In the genomic region with DNA sequence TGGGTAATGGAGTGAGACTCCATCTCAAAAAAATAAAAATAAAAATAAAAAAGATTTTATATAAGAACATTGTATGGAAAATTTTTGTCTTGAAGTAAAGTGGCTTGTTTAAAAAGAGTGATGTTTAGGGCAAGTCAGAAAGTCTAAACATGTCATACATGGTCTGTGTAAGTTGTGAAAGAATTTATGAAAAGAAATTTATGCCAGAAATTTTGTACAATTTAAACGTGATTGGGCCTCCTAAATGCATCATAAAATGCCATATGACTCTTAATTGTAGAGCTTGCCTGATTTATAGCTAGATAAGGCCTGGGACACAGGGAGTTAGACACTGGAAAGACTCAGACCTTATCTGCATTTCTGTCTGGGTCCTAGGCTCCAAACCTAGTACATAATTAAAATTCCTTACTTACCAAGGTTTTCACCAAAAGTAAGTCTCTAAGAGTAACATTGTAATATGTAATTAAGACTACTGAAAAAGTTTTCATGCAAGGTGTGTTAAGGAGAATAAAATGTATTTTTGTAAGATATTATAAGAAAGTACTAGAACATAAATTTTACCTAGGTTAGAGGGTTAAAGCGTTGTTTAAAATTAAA, we compare ENCODE assay signal across 29 cellular contexts.
"Had no signal": no experiment of that assay in that cellular context is flagged by ENCODE, and none has a peak within 500 bp of the region (broad histone marks: within the 10 kb centered on the region; RNA-seq: fewer than 3 reads in every experiment).

No MANE protein-coding gene starts in this region.

- H3K9me3 ChIP-seq: adrenal gland, body of pancreas had no signal

- H3K4me3 ChIP-seq: adrenal gland, body of pancreas, MG63 had no signal

- H3K27ac ChIP-seq: adrenal gland, body of pancreas, VCaP had no signal

- H3K27me3 ChIP-seq: adrenal gland, body of pancreas, MG63 had no signal

- DNase-seq: activated B cell treated with CpG ODN at 0.5 μM for 24 hours; activated CD4-positive, alpha-beta memory T cell treated with anti-CD3 and anti-CD28 coated beads for 36 hours; activated CD4-positive, alpha-beta T cell treated with anti-CD3 and anti-CD28 coated beads for 4 hours; activated CD4-positive, alpha-beta T cell treated with anti-CD3 and anti-CD28 coated beads, Interleukin-2, amount 50 U/mL, for 1 hour; activated CD4-positive, CD25-positive, alpha-beta regulatory T cell treated with anti-CD3 and anti-CD28 coated beads, Interleukin-2, amount 50 U/mL, for 72 hours; activated CD8-positive, alpha-beta memory T cell treated with anti-CD3 and anti-CD28 coated beads, Interleukin-2, amount 50 U/mL, for 4 hours; activated gamma-delta T cell treated with Interleukin-2 at 50 U/mL for 16 hours; activated naive CD4-positive, alpha-beta T cell treated with anti-CD3 and anti-CD28 coated beads for 36 hours; activated T-cell treated with anti-CD3 and anti-CD28 coated beads for 4 hours; activated T-cell treated with anti-CD3 and anti-CD28 coated beads, Interleukin-2, amount 50 U/mL, for 4 hours; adrenal gland; body of pancreas; caudate nucleus; cerebellar nuclear complex; MG63; NCI-H1048; NCI-H1436 treated with DMSO at 0.1 percent for 48 hours; NCI-H1694 treated with DMSO at 0.1 percent for 48 hours; NCI-H2029; NCI-H345; NCI-H524 treated with DMSO at 0.1 percent for 48 hours; NK-92 treated with Interleukin-12 subunit alpha and Interleukin-12 subunit beta, amount 100 ng/mL, for 24 hours; Right ventricle myocardium superior; SW 1271; T-helper 1 cell; T-helper 2 cell; T-helper 9 cell had no signal

- ATAC-seq: activated naive CD4-positive, alpha-beta T cell treated with anti-CD3 and anti-CD28 coated beads, Interleukin-2, amount 50 U/mL, for 72 hours; activated T-cell treated with anti-CD3 and anti-CD28 coated beads, Interleukin-2, amount 50 U/mL, for 4 hours; body of pancreas had no signal

- H3K4me1 ChIP-seq: adrenal gland, body of pancreas had no signal

- H3K36me3 ChIP-seq: adrenal gland, MG63 had no signal
